ENCODE assay signal across 14 cellular contexts in genomic region chr14:84750284-84750683, GRCh38.
"Had no signal": no experiment of that assay in that cellular context is flagged by ENCODE, and none has a peak within 500 bp of the region (broad histone marks: within the 10 kb centered on the region; RNA-seq: fewer than 3 reads in every experiment).

No MANE protein-coding gene starts in this region.

- H3K36me3 Mint-ChIP-seq: activated CD4-positive, alpha-beta memory T cell treated with anti-CD3 and anti-CD28 coated beads for 36 hours had no signal

- H3K27ac Mint-ChIP-seq: activated CD4-positive, alpha-beta memory T cell treated with anti-CD3 and anti-CD28 coated beads for 36 hours had no signal

- H3K27ac ChIP-seq: tibial nerve had no signal

- H3K4me3 Mint-ChIP-seq: activated CD4-positive, alpha-beta memory T cell treated with anti-CD3 and anti-CD28 coated beads for 36 hours had no signal

- H3K27me3 ChIP-seq: tibial nerve had no signal

- H3K36me3 ChIP-seq: tibial nerve had no signal

- H3K4me1 ChIP-seq: tibial nerve had no signal

- H3K27me3 Mint-ChIP-seq: activated CD4-positive, alpha-beta memory T cell treated with anti-CD3 and anti-CD28 coated beads for 36 hours had no signal

- DNase-seq: activated CD4-positive, alpha-beta memory T cell treated with anti-CD3 and anti-CD28 coated beads for 36 hours; activated CD4-positive, alpha-beta T cell treated with anti-CD3 and anti-CD28 coated beads for 1 hour; activated gamma-delta T cell; activated T-cell treated with anti-CD3 and anti-CD28 coated beads, Interleukin-2, amount 50 U/mL, for 48 hours; caudate nucleus; cortex of kidney; effector memory CD4-positive, alpha-beta T cell; erythroblast; left colon; SHP77 treated with DMSO at 0.1 percent for 48 hours; small intestine; SW 1271; T-helper 9 cell had no signal
